In genomic region chr3:147398841-147399534, GRCh38 we compare ENCODE assay signal across 20 cellular contexts. TPM values are rescaled to one million over a fixed set of nuclear protein-coding genes. Genes with fewer than 3 reads are reported as not detected.
A peak's percentile ranks its signal among the peaks of the same experiment; 100 is the strongest.
DNase-seq lines count a peak whose midpoint lies in the region; ATAC-seq and TF ChIP-seq lines count a peak whose summit lies in the region.
"Had no signal": no experiment of that assay in that cellular context is flagged by ENCODE, and none has a peak within 500 bp of the region (broad histone marks: within the 10 kb centered on the region; RNA-seq: fewer than 3 reads in every experiment).

No MANE protein-coding gene starts in this region.

- no TSS peak for BruUV-seq in MCF 10A (replicated peaks; lab: Mats Ljungman, UMichigan)

- TF ChIP-seq CTCF in MCF 10A (IDR thresholded peaks at IDR 0.05; ENCODE audit: unreplicated experiment) = no peak
- TF ChIP-seq CTCF in breast epithelium (IDR thresholded peaks at IDR 0.05) = no peak
- TF ChIP-seq CTCF in brain (conservative IDR thresholded peaks at IDR 0.05) = no peak

- no peaks in the 10 kb centered on the region for H3K4me1 Mint-ChIP-seq in MCF 10A (ENCODE audit: insufficient read depth, unreplicated experiment)
- peaks cover 56% of the 10 kb centered on the region for H3K4me1 Mint-ChIP-seq in brain

- CTCF ChIA-PET in MCF 10A (lab: Yijun Ruan, JAX) = interaction anchor here (0.7 kb wide), 3 partner anchors 9 to 45 kb away, joined by 3 to 6 read pairs (median 3); no protein-coding TSS in a partner anchor

- peaks cover 4% of the 10 kb centered on the region for H3K9me3 Mint-ChIP-seq in MCF 10A (ENCODE audit: unreplicated experiment)
- H3K9me3 Mint-ChIP-seq in brain = peaks cover 0 to 16% (median 6%) of the 10 kb centered on the region in 5 experiments

- H3K27ac Mint-ChIP-seq in MCF 10A (ENCODE audit: low read depth, unreplicated experiment) = no peak overlapping the region
- peak overlapping the region in 4 of 5 experiments; percentile 66 to 100 (median 98) for H3K27ac Mint-ChIP-seq in brain
- H3K27ac Mint-ChIP-seq: activated CD4-positive, alpha-beta T cell treated with anti-CD3 and anti-CD28 coated beads, Interleukin-2, amount 10 ng/mL, durations not matched to agents 24 days and 14 days; naive thymus-derived CD8-positive, alpha-beta T cell had no signal

- H3K27me3 Mint-ChIP-seq in MCF 10A (ENCODE audit: insufficient read depth, unreplicated experiment) (peaks cover 10% of the 10 kb centered on the region), brain (peaks cover 95% of the 10 kb centered on the region)

- H3K36me3 Mint-ChIP-seq in MCF 10A (ENCODE audit: insufficient read depth, unreplicated experiment) = no peaks in the 10 kb centered on the region
- no peaks in the 10 kb centered on the region for H3K36me3 Mint-ChIP-seq in brain

- H3K27me3 ChIP-seq in breast epithelium (peaks cover 0 to 92% of the 10 kb centered on the region in 2 donors), iPS-18a (ENCODE audit: control insufficient read depth, insufficient read depth, low read length) (peaks cover 100% of the 10 kb centered on the region)

- no peaks in the 10 kb centered on the region for H3K9me3 ChIP-seq in breast epithelium
- H3K9me3 ChIP-seq in iPS-18a (ENCODE audit: control insufficient read depth, low read depth, low read length) = no peaks in the 10 kb centered on the region

- H3K4me1 ChIP-seq in breast epithelium (no peaks in the 10 kb centered on the region), iPS-18a (ENCODE audit: control insufficient read depth, low read depth, low read length) (peaks cover 71% of the 10 kb centered on the region)

- no peak for TF ChIP-seq POLR2A in breast epithelium (IDR thresholded peaks at IDR 0.05)

- H3K4me3 Mint-ChIP-seq in MCF 10A (ENCODE audit: unreplicated experiment) (no peak overlapping the region), brain (peak overlapping the region in 4 of 5 experiments; percentile 83 to 98 (median 94))
- H3K4me3 Mint-ChIP-seq: activated CD4-positive, alpha-beta T cell treated with anti-CD3 and anti-CD28 coated beads, Interleukin-2, amount 10 ng/mL, durations not matched to agents 24 days and 14 days had no signal

- ATAC-seq in HG03095 (IDR thresholded peaks at IDR 0.05; ENCODE audit: unreplicated experiment) (no peak), esophagus mucosa (no peak)
- ATAC-seq: naive thymus-derived CD8-positive, alpha-beta T cell had no signal

- no peak overlapping the region for H3K4me3 ChIP-seq in breast epithelium
- H3K4me3 ChIP-seq in iPS-18a (ENCODE audit: low read length) = peak overlapping the region; percentile 67
- H3K4me3 ChIP-seq: BLaER1 treated with 17β-estradiol and CSF1 and Interleukin-3, amounts not matched to agents 10 nM and 100 nM; spleen had no signal

- H3K27ac ChIP-seq in breast epithelium (no peak overlapping the region), iPS-18a (ENCODE audit: low read length) (no peak overlapping the region)
- H3K27ac ChIP-seq: BLaER1 treated with 17β-estradiol and CSF1 and Interleukin-3, amounts not matched to agents 10 nM and 100 nM; spleen had no signal

- peak overlapping the region; percentile 50 for H3K9ac ChIP-seq in iPS-18a (ENCODE audit: low read length)
- H3K9ac ChIP-seq: BLaER1 treated with 17β-estradiol and CSF1 and Interleukin-3, amounts not matched to agents 10 nM and 100 nM had no signal

- intact Hi-C loops in MCF 10A (cut with micrococcal nuclease) (no loop called here), breast epithelium (cut with DNase I; ENCODE audit: low total_unique reads) (no loop called here)

- DNase-seq in MCF 10A (ENCODE audit: unreplicated experiment) (peak; percentile 67), breast epithelium (ENCODE audit: low spot score in 2 of 2) (no peak), globus pallidus (ENCODE audit: low spot score) (no peak), NCI-H2196 treated with DMSO at 0.1 percent for 48 hours (lab: John Stamatoyannopoulos, UW; ENCODE audit: unreplicated experiment) (no peak)
- DNase-seq: activated CD4-positive, alpha-beta T cell treated with anti-CD3 and anti-CD28 coated beads, Interleukin-2, amount 10 ng/mL, durations not matched to agents 24 days and 14 days; activated effector memory CD4-positive, alpha-beta T cell treated with Interleukin-2 at 50 U/mL for 16 hours; hippocampal formation; IMR-90; kidney glomerular epithelial cell; naive thymus-derived CD8-positive, alpha-beta T cell; NCI-H187; spleen; substantia nigra had no signal

- H3K36me3 ChIP-seq in breast epithelium = no peaks in the 10 kb centered on the region
- H3K36me3 ChIP-seq in iPS-18a (ENCODE audit: control insufficient read depth, low read depth, low read length) = no peaks in the 10 kb centered on the region
- H3K36me3 ChIP-seq: BLaER1 treated with 17β-estradiol and CSF1 and Interleukin-3, amounts not matched to agents 10 nM and 100 nM; spleen had no signal

- POLR2A ChIA-PET in MCF 10A (lab: Yijun Ruan, JAX) = no interaction called here

RNA-seq across cellular contexts. Expression of gene ZIC4, which starts 7.4 kb away (rescaled TPM):
- not detected in 2 replicates for total RNA-seq in MCF 10A (2022)
- under 1 TPM in 2 of 3 donors, not detected in 1; under 0.01 to 0.15 TPM for total RNA-seq in breast epithelium
- polyA plus RNA-seq in brain (ENCODE audit: insufficient read depth, low read depth, low replicate concordance) = 0.49 TPM
- not detected for total RNA-seq in esophagus mucosa
- total RNA-seq: activated CD4-positive, alpha-beta T cell treated with anti-CD3 and anti-CD28 coated beads, Interleukin-2, amount 10 ng/mL, durations not matched to agents 24 days and 14 days; IMR-90; mesenteric fat pad; naive thymus-derived CD8-positive, alpha-beta T cell; NCI-H460; spleen had no signal
- polyA plus RNA-seq: IMR-90; naive thymus-derived CD8-positive, alpha-beta T cell; spleen had no signal

RNA-seq across cellular contexts. Expression of gene ZIC1, which starts 10.2 kb away (rescaled TPM):
- not detected in 2 replicates for total RNA-seq in MCF 10A (2022)
- 1 to 10 TPM in 2 of 3 donors, not detected in 1; 2.0 to 6.1 TPM for total RNA-seq in breast epithelium
- polyA plus RNA-seq in brain (ENCODE audit: insufficient read depth, low read depth, low replicate concordance) = 13.4 TPM
- total RNA-seq in esophagus mucosa = 0.36 TPM
- total RNA-seq: activated CD4-positive, alpha-beta T cell treated with anti-CD3 and anti-CD28 coated beads, Interleukin-2, amount 10 ng/mL, durations not matched to agents 24 days and 14 days; IMR-90; mesenteric fat pad; naive thymus-derived CD8-positive, alpha-beta T cell; NCI-H460; spleen had no signal
- polyA plus RNA-seq: IMR-90; naive thymus-derived CD8-positive, alpha-beta T cell; spleen had no signal
